Comparison of ENCODE assay signal across 12 cellular contexts in the genomic region with DNA sequence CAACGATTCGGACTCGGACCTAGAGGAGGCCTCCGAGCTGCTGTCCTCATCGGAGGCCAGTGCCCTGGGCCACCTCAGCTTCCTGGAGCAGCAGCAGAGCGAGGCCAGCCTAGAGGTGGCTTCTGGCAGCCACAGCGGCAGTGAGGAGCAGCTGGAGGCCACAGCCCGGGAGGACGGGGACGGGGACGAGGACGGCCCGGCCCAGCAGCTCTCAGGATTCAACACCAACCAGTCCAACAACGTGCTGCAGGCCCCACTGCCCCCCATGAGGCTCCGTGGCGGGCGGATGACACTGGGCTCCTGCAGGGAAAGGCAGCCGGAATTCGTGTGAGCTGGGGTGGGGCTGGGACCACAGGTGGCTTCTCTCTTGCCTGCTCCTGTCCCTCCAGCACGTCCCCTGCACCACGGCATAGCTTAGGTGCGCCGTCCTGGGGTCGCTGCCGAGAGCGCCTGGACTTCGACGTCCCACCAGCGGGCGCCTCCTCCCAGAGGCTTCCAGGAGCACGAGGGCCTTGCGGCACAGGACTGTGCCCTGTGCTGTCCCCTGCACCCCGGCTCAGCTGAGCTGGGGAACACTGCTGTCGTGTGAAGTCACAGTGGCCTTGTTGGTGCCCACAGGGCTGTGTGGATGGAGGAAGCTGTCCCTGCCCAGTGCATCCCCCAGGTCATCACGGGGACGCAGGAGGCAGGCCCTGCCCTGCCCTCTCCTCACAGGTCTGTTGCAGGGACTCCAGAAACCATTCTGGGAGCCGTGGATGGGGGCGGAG. TPM values are rescaled to one million over a fixed set of nuclear protein-coding genes. Genes with fewer than 3 reads are reported as not detected.
DNase-seq lines count a peak whose midpoint lies in the region; ATAC-seq and TF ChIP-seq lines count a peak whose summit lies in the region.
"Had no signal": no experiment of that assay in that cellular context is flagged by ENCODE, and none has a peak within 500 bp of the region (broad histone marks: within the 10 kb centered on the region; RNA-seq: fewer than 3 reads in every experiment).

No MANE protein-coding gene starts in this region.

- peak overlapping the region; percentile 9 for H3K4me3 Mint-ChIP-seq in activated CD4-positive, alpha-beta memory T cell treated with anti-CD3 and anti-CD28 coated beads for 36 hours
- H3K4me3 Mint-ChIP-seq in naive B cell, result peak overlapping the region in 2 of 8 donors; percentile 33 to 35
- H3K4me3 Mint-ChIP-seq: activated CD8-positive, alpha-beta memory T cell treated with anti-CD3 and anti-CD28 coated beads, Interleukin-2, amount 10 ng/mL, durations not matched to agents 7 days and 5 days had no signal

- intact Hi-C loops in activated CD4-positive, alpha-beta memory T cell treated with anti-CD3 and anti-CD28 coated beads for 36 hours (cut with micrococcal nuclease), result no loop called here

- POLR2A ChIA-PET in activated CD4-positive, alpha-beta memory T cell treated with anti-CD3 and anti-CD28 coated beads for 36 hours (lab: Charles Lee), result interaction anchor here (1.0 to 4.6 kb wide), 5 partner anchors 8 to 59 kb away, joined by 3 to 26 read pairs (median 3); partner anchors contain the start of genes CNN2 and POLR2E

- H3K36me3 Mint-ChIP-seq in activated CD4-positive, alpha-beta memory T cell treated with anti-CD3 and anti-CD28 coated beads for 36 hours, result peaks cover 46% of the 10 kb centered on the region
- peaks cover 0 to 10% of the 10 kb centered on the region in 2 donors for H3K36me3 Mint-ChIP-seq in naive B cell

- peak overlapping the region; percentile 18 for H3K27ac Mint-ChIP-seq in activated CD4-positive, alpha-beta memory T cell treated with anti-CD3 and anti-CD28 coated beads for 36 hours
- H3K27ac Mint-ChIP-seq in naive B cell, result peak overlapping the region in 4 of 6 donors; percentile 42 to 81 (median 66)

- ATAC-seq in naive B cell (ENCODE audit: low read depth in 2 of 2) (no peak), GM18502 (IDR thresholded peaks at IDR 0.05; ENCODE audit: poor library complexity, unreplicated experiment) (no peak)
- ATAC-seq: activated CD8-positive, alpha-beta memory T cell treated with anti-CD3 and anti-CD28 coated beads, Interleukin-2, amount 10 ng/mL, durations not matched to agents 7 days and 5 days had no signal

- peaks cover 50% of the 10 kb centered on the region for H3K4me1 Mint-ChIP-seq in activated CD4-positive, alpha-beta memory T cell treated with anti-CD3 and anti-CD28 coated beads for 36 hours (ENCODE audit: low read depth)
- peaks cover 24 to 33% (median 30%) of the 10 kb centered on the region in 3 donors for H3K4me1 Mint-ChIP-seq in naive B cell

- no peaks in the 10 kb centered on the region for H3K9me3 Mint-ChIP-seq in activated CD4-positive, alpha-beta memory T cell treated with anti-CD3 and anti-CD28 coated beads for 36 hours
- H3K9me3 Mint-ChIP-seq in naive B cell, result no peaks in the 10 kb centered on the region

- DNase-seq in DMS 273 (lab: John Stamatoyannopoulos, UW; ENCODE audit: unreplicated experiment) (peak; percentile 59), DMS 273 treated with DMSO at 0.1 percent for 48 hours (lab: John Stamatoyannopoulos, UW) (no peak), naive B cell (no peak), D341Med (ENCODE audit: low spot score) (no peak), CD1c-positive myeloid dendritic cell (ENCODE audit: extremely low spot score) (no peak)
- no peak for DNase-seq in activated CD4-positive, alpha-beta memory T cell treated with anti-CD3 and anti-CD28 coated beads for 36 hours
- DNase-seq: 8988T; activated CD8-positive, alpha-beta memory T cell treated with anti-CD3 and anti-CD28 coated beads, Interleukin-2, amount 10 ng/mL, durations not matched to agents 7 days and 5 days; NCI-H510A treated with DMSO at 0.1 percent for 48 hours; occipital lobe had no signal

- H3K27me3 Mint-ChIP-seq in activated CD4-positive, alpha-beta memory T cell treated with anti-CD3 and anti-CD28 coated beads for 36 hours, result no peaks in the 10 kb centered on the region
- no peaks in the 10 kb centered on the region for H3K27me3 Mint-ChIP-seq in naive B cell
- H3K27me3 Mint-ChIP-seq: activated CD8-positive, alpha-beta memory T cell treated with anti-CD3 and anti-CD28 coated beads, Interleukin-2, amount 10 ng/mL, durations not matched to agents 7 days and 5 days had no signal

- peak; percentile 7 for TF ChIP-seq POLR2A in GM10847 (IDR thresholded peaks at IDR 0.05; ENCODE audit: extremely low read depth, insufficient read length)

- CTCF ChIA-PET in activated CD4-positive, alpha-beta memory T cell treated with anti-CD3 and anti-CD28 coated beads for 36 hours (lab: Charles Lee), result interaction anchor here (1.3 to 6.9 kb wide), 3 partner anchors 20 to 45 kb away, joined by 3 to 41 read pairs (median 8); partner anchors contain the start of genes ABCA7 and ARHGAP45

RNA-seq across cellular contexts. Expression of gene POLR2E, which starts 9.3 kb away (rescaled TPM):
- total RNA-seq in activated CD4-positive, alpha-beta memory T cell treated with anti-CD3 and anti-CD28 coated beads for 36 hours, result 100 to 1,000 TPM; 204 to 207 TPM
- 100 to 1,000 TPM; 134 to 205 (median 174) TPM for polyA plus RNA-seq in naive B cell (ENCODE audit: low read depth in 6 of 6)

RNA-seq across cellular contexts. Expression of gene GPX4, which starts 17.9 kb away (rescaled TPM):
- 100 to 1,000 TPM; 274 to 275 TPM for total RNA-seq in activated CD4-positive, alpha-beta memory T cell treated with anti-CD3 and anti-CD28 coated beads for 36 hours
- 100 to 1,000 TPM; 235 to 356 (median 314) TPM for polyA plus RNA-seq in naive B cell (ENCODE audit: low read depth in 6 of 6)

RNA-seq across cellular contexts. Expression of gene ARHGAP45, which starts 18.9 kb away (rescaled TPM):
- 100 to 1,000 TPM; 136 to 142 TPM for total RNA-seq in activated CD4-positive, alpha-beta memory T cell treated with anti-CD3 and anti-CD28 coated beads for 36 hours
- polyA plus RNA-seq in naive B cell (ENCODE audit: low read depth in 6 of 6), result 100 to 1,000 TPM; 181 to 432 (median 210) TPM

RNA-seq across cellular contexts. Expression of gene ABCA7, which starts 46.0 kb away (rescaled TPM):
- 10 to 100 TPM; 28.3 to 29.3 TPM for total RNA-seq in activated CD4-positive, alpha-beta memory T cell treated with anti-CD3 and anti-CD28 coated beads for 36 hours
- polyA plus RNA-seq in naive B cell (ENCODE audit: low read depth in 6 of 6), result 10 to 100 TPM in 4 of 6 donors, 1 to 10 TPM in 2; 9.4 to 22.5 (median 11.1) TPM

RNA-seq across cellular contexts. Expression of gene CNN2, which starts 59.5 kb away (rescaled TPM):
- total RNA-seq in activated CD4-positive, alpha-beta memory T cell treated with anti-CD3 and anti-CD28 coated beads for 36 hours, result 100 to 1,000 TPM; 123 to 130 TPM
- 100 to 1,000 TPM; 408 to 648 (median 492) TPM for polyA plus RNA-seq in naive B cell (ENCODE audit: low read depth in 6 of 6)
